Comparison of ENCODE assay signal across 25 cellular contexts in the genomic region with DNA sequence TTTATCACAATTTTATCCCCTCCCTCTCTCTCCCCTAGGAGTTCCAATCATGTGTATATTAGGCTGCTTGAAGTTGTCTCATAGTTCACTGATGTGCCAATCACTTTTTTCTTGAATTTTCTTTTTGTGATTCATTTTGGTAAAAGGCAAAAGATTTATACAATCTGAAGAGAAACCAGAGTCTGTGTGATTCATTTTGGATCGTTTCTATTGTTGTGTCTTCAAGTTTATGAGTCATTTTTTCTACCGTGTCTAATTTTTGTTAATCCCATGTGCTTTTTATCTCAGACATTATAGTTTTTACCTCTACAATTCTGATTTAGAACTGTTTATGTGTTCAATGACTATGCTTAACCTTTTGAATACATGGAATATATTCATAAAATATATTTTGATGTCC.
"Had no signal": no experiment of that assay in that cellular context is flagged by ENCODE, and none has a peak within 500 bp of the region (broad histone marks: within the 10 kb centered on the region; RNA-seq: fewer than 3 reads in every experiment).

No MANE protein-coding gene starts in this region.

- H3K4me1 ChIP-seq: ascending aorta, heart left ventricle, right lobe of liver had no signal

- H3K9me3 ChIP-seq: ascending aorta, neutrophil, right lobe of liver, thoracic aorta had no signal

- ATAC-seq: heart left ventricle; right lobe of liver; stimulated activated naive CD8-positive, alpha-beta T cell treated with anti-CD3 and anti-CD28 coated beads, Interleukin-15, Interleukin-2, amounts not matched to agents 100 U/mL and 50 U/mL, for 24 hours; T-helper 17 cell had no signal

- H3K4me3 ChIP-seq: ascending aorta, heart left ventricle, right lobe of liver, thoracic aorta had no signal

- H3K27ac ChIP-seq: ascending aorta, brain microvascular endothelial cell, heart left ventricle, neutrophil, right lobe of liver, thoracic aorta, WERI-Rb-1 had no signal

- FAIRE-seq: urothelium cell line had no signal

- H3K36me3 Mint-ChIP-seq: activated naive CD8-positive, alpha-beta T cell treated with anti-CD3 and anti-CD28 coated beads for 36 hours; mesothelial cell of epicardium; naive B cell had no signal

- H3K27me3 Mint-ChIP-seq: activated CD4-positive, alpha-beta memory T cell treated with anti-CD3 and anti-CD28 coated beads, Interleukin-2, amount 10 ng/mL, durations not matched to agents 7 days and 5 days; activated CD4-positive, alpha-beta T cell treated with anti-CD3 and anti-CD28 coated beads, Interleukin-2, amount 10 ng/mL, durations not matched to agents 7 days and 5 days; T-helper 17 cell had no signal

- H3K4me3 Mint-ChIP-seq: activated CD4-positive, alpha-beta memory T cell treated with anti-CD3 and anti-CD28 coated beads, Interleukin-2, amount 10 ng/mL, durations not matched to agents 7 days and 5 days; activated CD4-positive, alpha-beta T cell treated with anti-CD3 and anti-CD28 coated beads, Interleukin-2, amount 10 ng/mL, durations not matched to agents 7 days and 5 days; activated naive CD4-positive, alpha-beta T cell treated with anti-CD3 and anti-CD28 coated beads for 36 hours; activated naive CD8-positive, alpha-beta T cell treated with anti-CD3 and anti-CD28 coated beads for 36 hours; mesothelial cell of epicardium; naive B cell; nephron progenitor cell; T-helper 17 cell had no signal

- H3K4me1 Mint-ChIP-seq: activated CD4-positive, alpha-beta memory T cell treated with anti-CD3 and anti-CD28 coated beads, Interleukin-2, amount 10 ng/mL, durations not matched to agents 7 days and 5 days; activated CD4-positive, alpha-beta T cell treated with anti-CD3 and anti-CD28 coated beads, Interleukin-2, amount 10 ng/mL, durations not matched to agents 7 days and 5 days; activated naive CD8-positive, alpha-beta T cell treated with anti-CD3 and anti-CD28 coated beads for 36 hours; naive B cell; nephron progenitor cell; T-helper 17 cell had no signal

- H3K36me3 ChIP-seq: ascending aorta, brain microvascular endothelial cell, heart left ventricle, neutrophil, right lobe of liver, thoracic aorta, WERI-Rb-1 had no signal

- H3K27ac Mint-ChIP-seq: activated CD4-positive, alpha-beta memory T cell treated with anti-CD3 and anti-CD28 coated beads, Interleukin-2, amount 10 ng/mL, durations not matched to agents 7 days and 5 days; activated CD4-positive, alpha-beta T cell treated with anti-CD3 and anti-CD28 coated beads, Interleukin-2, amount 10 ng/mL, durations not matched to agents 7 days and 5 days; activated naive CD4-positive, alpha-beta T cell treated with anti-CD3 and anti-CD28 coated beads for 36 hours; activated naive CD8-positive, alpha-beta T cell treated with anti-CD3 and anti-CD28 coated beads for 36 hours; activated T-helper 2 cell treated with anti-CD3 and anti-CD28 coated beads, Interferon-gamma antibody, Interleukin-2, Interleukin-4, amounts not matched to agents 10 μg/mL and 5 μg/mL and 100 μg/mL, durations not matched to agents 14 hours and 24 hours and 36 hours; mesothelial cell of epicardium; naive B cell; T-helper 17 cell had no signal

- DNase-seq: activated CD4-positive, alpha-beta memory T cell treated with anti-CD3 and anti-CD28 coated beads, Interleukin-2, amount 10 ng/mL, durations not matched to agents 7 days and 5 days; activated CD4-positive, alpha-beta T cell treated with anti-CD3 and anti-CD28 coated beads, Interleukin-2, amount 10 ng/mL, durations not matched to agents 7 days and 5 days; activated CD4-positive, CD25-positive, alpha-beta regulatory T cell treated with anti-CD3 and anti-CD28 coated beads, Interleukin-2, amount 50 U/mL, for 72 hours; activated naive CD4-positive, alpha-beta T cell treated with anti-CD3 and anti-CD28 coated beads for 36 hours; activated naive CD8-positive, alpha-beta T cell treated with anti-CD3 and anti-CD28 coated beads for 36 hours; activated T-cell treated with anti-CD3 and anti-CD28 coated beads, Interleukin-2, amount 50 U/mL, for 48 hours; brain microvascular endothelial cell; caudate nucleus; cortex of kidney; heart left ventricle; naive B cell; nephron progenitor cell; right lobe of liver; stimulated activated CD4-positive, alpha-beta T cell treated with anti-CD3 and anti-CD28 coated beads, Interleukin-12 subunit alpha, Interleukin-12 subunit beta, amount 100 ng/mL, for 4 hours; stimulated activated CD4-positive, alpha-beta T cell treated with anti-CD3 and anti-CD28 coated beads, Interleukin-4, amount 100 ng/mL, for 1 hour; stimulated activated naive CD8-positive, alpha-beta T cell treated with anti-CD3 and anti-CD28 coated beads, Interleukin-15, Interleukin-2, amounts not matched to agents 100 U/mL and 50 U/mL, for 24 hours; T-helper 17 cell; T1000; WERI-Rb-1 had no signal

- H3K9me3 Mint-ChIP-seq: activated CD4-positive, alpha-beta memory T cell treated with anti-CD3 and anti-CD28 coated beads, Interleukin-2, amount 10 ng/mL, durations not matched to agents 7 days and 5 days had no signal

- H3K27me3 ChIP-seq: ascending aorta, brain microvascular endothelial cell, neutrophil, right lobe of liver had no signal
